1 cellular context compared by ENCODE assay signal in the genomic region with DNA sequence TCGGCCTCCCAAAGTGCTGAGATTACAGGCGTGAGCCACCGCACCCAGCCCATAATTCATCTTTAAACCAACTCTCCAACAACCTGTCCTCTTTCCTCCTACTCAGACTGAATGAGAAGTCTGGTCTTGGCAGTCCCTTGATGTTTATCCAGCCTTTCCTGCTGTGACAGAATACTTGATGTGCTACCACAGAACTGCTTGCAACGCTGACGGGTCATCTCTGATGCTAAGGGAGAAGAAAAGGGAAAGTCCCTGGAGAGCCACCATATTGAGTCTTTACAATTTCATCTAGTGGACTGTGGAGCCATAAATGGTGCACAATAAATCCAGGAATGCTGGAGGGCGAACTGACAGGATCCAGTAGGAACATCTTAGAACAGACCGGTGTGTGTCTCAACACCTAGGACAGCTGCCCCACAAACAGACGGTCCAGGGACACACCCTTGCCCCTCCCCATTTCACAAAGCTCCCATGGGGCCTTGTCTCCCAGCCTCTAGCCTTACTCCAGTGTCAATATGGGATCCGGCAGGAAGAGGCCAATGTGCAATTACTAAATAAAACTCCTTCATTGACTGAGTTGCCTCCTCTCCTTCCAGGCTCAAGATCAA.
TF ChIP-seq lines count a peak whose summit lies in the region.

No MANE protein-coding gene starts in this region.

TF ChIP-seq in HEK293, 187 proteins besides CTCF, POLR2A, EP300 and RAD21 (continued from another document):
- TF ChIP-seq, protein P1, sequence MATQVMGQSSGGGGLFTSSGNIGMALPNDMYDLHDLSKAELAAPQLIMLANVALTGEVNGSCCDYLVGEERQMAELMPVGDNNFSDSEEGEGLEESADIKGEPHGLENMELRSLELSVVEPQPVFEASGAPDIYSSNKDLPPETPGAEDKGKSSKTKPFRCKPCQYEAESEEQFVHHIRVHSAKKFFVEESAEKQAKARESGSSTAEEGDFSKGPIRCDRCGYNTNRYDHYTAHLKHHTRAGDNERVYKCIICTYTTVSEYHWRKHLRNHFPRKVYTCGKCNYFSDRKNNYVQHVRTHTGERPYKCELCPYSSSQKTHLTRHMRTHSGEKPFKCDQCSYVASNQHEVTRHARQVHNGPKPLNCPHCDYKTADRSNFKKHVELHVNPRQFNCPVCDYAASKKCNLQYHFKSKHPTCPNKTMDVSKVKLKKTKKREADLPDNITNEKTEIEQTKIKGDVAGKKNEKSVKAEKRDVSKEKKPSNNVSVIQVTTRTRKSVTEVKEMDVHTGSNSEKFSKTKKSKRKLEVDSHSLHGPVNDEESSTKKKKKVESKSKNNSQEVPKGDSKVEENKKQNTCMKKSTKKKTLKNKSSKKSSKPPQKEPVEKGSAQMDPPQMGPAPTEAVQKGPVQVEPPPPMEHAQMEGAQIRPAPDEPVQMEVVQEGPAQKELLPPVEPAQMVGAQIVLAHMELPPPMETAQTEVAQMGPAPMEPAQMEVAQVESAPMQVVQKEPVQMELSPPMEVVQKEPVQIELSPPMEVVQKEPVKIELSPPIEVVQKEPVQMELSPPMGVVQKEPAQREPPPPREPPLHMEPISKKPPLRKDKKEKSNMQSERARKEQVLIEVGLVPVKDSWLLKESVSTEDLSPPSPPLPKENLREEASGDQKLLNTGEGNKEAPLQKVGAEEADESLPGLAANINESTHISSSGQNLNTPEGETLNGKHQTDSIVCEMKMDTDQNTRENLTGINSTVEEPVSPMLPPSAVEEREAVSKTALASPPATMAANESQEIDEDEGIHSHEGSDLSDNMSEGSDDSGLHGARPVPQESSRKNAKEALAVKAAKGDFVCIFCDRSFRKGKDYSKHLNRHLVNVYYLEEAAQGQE (tag by site-specific recombination; IDR thresholded peaks at IDR 0.05), result peak; percentile 81
- TF ChIP-seq ZNF530 (tag by site-specific recombination; IDR thresholded peaks at IDR 0.05; ENCODE audit: low read depth), result no peak
- TF ChIP-seq ZFP41 (tag by site-specific recombination; IDR thresholded peaks at IDR 0.05; ENCODE audit: borderline replicate concordance), result no peak
- TF ChIP-seq YY1 (tag by site-specific recombination; IDR thresholded peaks at IDR 0.05), result no peak
- no peak for TF ChIP-seq ZNF513 (tag by site-specific recombination; IDR thresholded peaks at IDR 0.05)
- no peak for TF ChIP-seq ZNF239 (tag by site-specific recombination; IDR thresholded peaks at IDR 0.05)
